ENCODE assay signal across 17 cellular contexts in the genomic region with DNA sequence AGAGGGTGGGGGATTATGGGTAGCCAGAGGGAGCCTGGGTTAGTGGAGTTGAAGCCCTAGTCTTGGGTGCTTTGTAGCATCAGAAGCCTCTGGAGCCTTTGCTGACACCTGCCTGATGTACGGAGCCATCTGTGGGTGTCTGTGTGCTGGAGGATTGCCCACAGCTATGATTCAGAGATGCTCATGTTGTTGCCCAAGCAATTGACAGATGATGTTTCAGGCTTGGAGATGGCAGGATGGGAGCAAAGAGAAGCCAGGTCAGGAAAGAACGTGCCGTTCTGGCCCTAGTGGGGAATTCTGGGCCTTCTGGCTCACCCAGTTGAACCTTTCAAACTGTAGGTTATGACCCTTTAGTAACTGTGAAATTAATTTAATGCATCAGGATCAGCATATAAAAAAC. TPM values are rescaled to one million over a fixed set of nuclear protein-coding genes. Genes with fewer than 3 reads are reported as not detected.
DNase-seq lines count a peak whose midpoint lies in the region; ATAC-seq and TF ChIP-seq lines count a peak whose summit lies in the region.
"Had no signal": no experiment of that assay in that cellular context is flagged by ENCODE, and none has a peak within 500 bp of the region (broad histone marks: within the 10 kb centered on the region; RNA-seq: fewer than 3 reads in every experiment).

No MANE protein-coding gene starts in this region.

- ATAC-seq in right lobe of liver (peak; percentile 10 to 82 (median 46)), GM21515 (IDR thresholded peaks at IDR 0.05; ENCODE audit: unreplicated experiment) (no peak)
- ATAC-seq in effector memory CD8-positive, alpha-beta T cell (replicated peaks): no peak
- ATAC-seq: activated CD8-positive, alpha-beta T cell treated with anti-CD3 and anti-CD28 coated beads for 36 hours had no signal

- H3K27ac ChIP-seq in esophagus muscularis mucosa (replicated peaks in 1 of 4) (peak overlapping the region; percentile 62 to 82 (median 72)), right lobe of liver (no peak overlapping the region)
- H3K27ac ChIP-seq: C4-2B, ovary had no signal

- peak; percentile 58 for TF ChIP-seq EP300 in esophagus muscularis mucosa (IDR thresholded peaks at IDR 0.05)

- no peak for TF ChIP-seq POLR2A in esophagus muscularis mucosa (IDR thresholded peaks at IDR 0.05; ENCODE audit: low read depth)
- TF ChIP-seq POLR2A in right lobe of liver (IDR thresholded peaks at IDR 0.05): no peak

- peaks cover 7 to 58% (median 49%) of the 10 kb centered on the region in 4 donors for H3K36me3 ChIP-seq in esophagus muscularis mucosa
- peaks cover 0 to 24% (median 3%) of the 10 kb centered on the region in 4 donors for H3K36me3 ChIP-seq in right lobe of liver
- H3K36me3 ChIP-seq: HAP-1, ovary had no signal

- peaks cover 6 to 8% of the 10 kb centered on the region in 2 donors for H3K4me1 Mint-ChIP-seq in effector memory CD8-positive, alpha-beta T cell (ENCODE audit: low read depth in 2 of 2)

- no peak overlapping the region for H3K4me3 Mint-ChIP-seq in effector memory CD8-positive, alpha-beta T cell
- H3K4me3 Mint-ChIP-seq: activated CD8-positive, alpha-beta T cell treated with anti-CD3 and anti-CD28 coated beads for 36 hours had no signal

- TF ChIP-seq CTCF in esophagus muscularis mucosa (IDR thresholded peaks at IDR 0.05): no peak
- no peak for TF ChIP-seq CTCF in right lobe of liver (IDR thresholded peaks at IDR 0.05)
- TF ChIP-seq CTCF in GM13977 (IDR thresholded peaks at IDR 0.05; ENCODE audit: extremely low read depth, insufficient read depth, missing control alignments): no peak

- WGBS in esophagus muscularis mucosa: 45% methylated on average over 3 of the region's 3 CpGs
- WGBS in right lobe of liver (ENCODE audit: insufficient coverage, low coverage, low lambda C conversion rate, missing lambda C conversion rate): 11% methylated on average over 2 of the region's 3 CpGs

- H3K9me3 Mint-ChIP-seq in effector memory CD8-positive, alpha-beta T cell: peaks cover 0 to 7% of the 10 kb centered on the region in 2 donors

- peak overlapping the region in 1 of 2 donors; percentile 5 for H3K27ac Mint-ChIP-seq in effector memory CD8-positive, alpha-beta T cell
- H3K27ac Mint-ChIP-seq: activated CD8-positive, alpha-beta T cell treated with anti-CD3 and anti-CD28 coated beads for 36 hours had no signal

- peaks cover 41 to 59% (median 54%) of the 10 kb centered on the region in 4 donors for H3K4me1 ChIP-seq in esophagus muscularis mucosa
- H3K4me1 ChIP-seq in right lobe of liver: peaks cover 0 to 46% (median 7%) of the 10 kb centered on the region in 4 donors
- H3K4me1 ChIP-seq: HAP-1, Peyer's patch had no signal

- intact Hi-C loops in esophagus muscularis mucosa (cut with DNase I): no loop called here
- intact Hi-C loops in right lobe of liver (cut with DNase I): no loop called here

- DNase-seq in EL (peak; percentile 25), RPMI7951 (ENCODE audit: low read depth) (peak; percentile 57), esophagus muscularis mucosa (ENCODE audit: extremely low spot score) (peak; percentile 94), right lobe of liver (peak in 1 of 3 donors; percentile 60), GM13977 (ENCODE audit: low spot score) (no peak), SW480 (ENCODE audit: low spot score) (no peak)
- no peak for DNase-seq in effector memory CD8-positive, alpha-beta T cell
- DNase-seq: activated CD8-positive, alpha-beta T cell treated with anti-CD3 and anti-CD28 coated beads for 36 hours; activated gamma-delta T cell; GDM1; midbrain; T1000 had no signal

- H3K27me3 ChIP-seq in esophagus muscularis mucosa: no peaks in the 10 kb centered on the region
- H3K27me3 ChIP-seq in right lobe of liver: no peaks in the 10 kb centered on the region
- H3K27me3 ChIP-seq: ovary, Peyer's patch had no signal

- H3K9me3 ChIP-seq in esophagus muscularis mucosa: peaks cover 0 to 7% (median 0%) of the 10 kb centered on the region in 4 donors
- H3K9me3 ChIP-seq in right lobe of liver: no peaks in the 10 kb centered on the region
- H3K9me3 ChIP-seq: ovary, Peyer's patch had no signal

- peaks cover 9% of the 10 kb centered on the region for H3K36me3 Mint-ChIP-seq in effector memory CD8-positive, alpha-beta T cell (ENCODE audit: insufficient read depth)

- in situ Hi-C loops in GM13977 (cut with MboI; ENCODE audit: low pct_unique_long_range_greater_than_20kb, low sequenced_read_pairs, unreplicated experiment): no loop called here

- H3K4me3 ChIP-seq in esophagus muscularis mucosa: no peak overlapping the region
- no peak overlapping the region for H3K4me3 ChIP-seq in right lobe of liver
- H3K4me3 ChIP-seq: HAP-1, ovary, Peyer's patch had no signal

- no peaks in the 10 kb centered on the region for H3K27me3 Mint-ChIP-seq in effector memory CD8-positive, alpha-beta T cell
- H3K27me3 Mint-ChIP-seq: activated CD8-positive, alpha-beta T cell treated with anti-CD3 and anti-CD28 coated beads for 36 hours had no signal

RNA-seq across cellular contexts. Expression of a gene that starts 27.6 kb away (rescaled TPM):
- total RNA-seq in RPMI7951 (2014; rRNA removed; shearing (Covaris generic)): 8.4 and 8.9 TPM in 2 replicates
- total RNA-seq in esophagus muscularis mucosa (100 to 1,000 TPM in 1 of 4 donors, 10 to 100 TPM in 3; 73.1 to 118 (median 80.9) TPM), right lobe of liver (10 to 100 TPM; 51.6 to 78.1 (median 69.6) TPM)

Comparison
In these comparisons a context has a peak if more than half of its experiments do, and no peak if none do; other contexts are left out.
1. DNase-seq: peak in EL (single experiment), RPMI7951 (single experiment) and esophagus muscularis mucosa (single experiment); none in GM13977 (single experiment), effector memory CD8-positive, alpha-beta T cell (0 of 3) and SW480 (single experiment).
2. H3K27ac ChIP-seq: peak in esophagus muscularis mucosa (4 of 4); none in right lobe of liver (0 of 3).
3. ATAC-seq: peak in right lobe of liver (4 of 4); none in GM21515 (single experiment) and effector memory CD8-positive, alpha-beta T cell (single experiment).